8 cellular contexts compared by ENCODE assay signal in genomic region chr5:153147891-153148623, GRCh38.
DNase-seq lines count a peak whose midpoint lies in the region; ATAC-seq and TF ChIP-seq lines count a peak whose summit lies in the region.

No MANE protein-coding gene starts in this region.

- H3K27ac ChIP-seq in Karpas-422 (ENCODE audit: low read length) (no peak overlapping the region), RWPE2 (ENCODE audit: poor library complexity, severe bottlenecking) (no peak overlapping the region), heart left ventricle (no peak overlapping the region), psoas muscle (no peak overlapping the region)

- intact Hi-C loops in heart left ventricle (cut with DNase I) (loop anchor here in 9 of 10 donors (1.0 to 10.0 kb wide), 6 partner anchors 586 to 817 kb away; no protein-coding TSS in a partner anchor), psoas muscle (cut with DNase I) (no loop called here)
- intact Hi-C loops in activated CD4-positive, alpha-beta T cell treated with anti-CD3 and anti-CD28 coated beads, Interleukin-2, amount 10 ng/mL, durations not matched to agents 24 days and 14 days (cut with micrococcal nuclease) = loop anchor here (2.0 kb wide), 1 partner anchor 615 kb away; no protein-coding TSS in a partner anchor

- peaks cover 6% of the 10 kb centered on the region for H3K9me3 Mint-ChIP-seq in activated CD4-positive, alpha-beta T cell treated with anti-CD3 and anti-CD28 coated beads, Interleukin-2, amount 10 ng/mL, durations not matched to agents 24 days and 14 days

- no peak overlapping the region for H3K9ac ChIP-seq in Karpas-422 (ENCODE audit: low read length)

- no peak overlapping the region for H3K4me2 ChIP-seq in Karpas-422 (ENCODE audit: low read depth, low read length, poor library complexity, severe bottlenecking)

- H3K27me3 Mint-ChIP-seq in activated CD4-positive, alpha-beta T cell treated with anti-CD3 and anti-CD28 coated beads, Interleukin-2, amount 10 ng/mL, durations not matched to agents 24 days and 14 days = no peaks in the 10 kb centered on the region

- H3K79me2 ChIP-seq in Karpas-422 (ENCODE audit: low read length) = no peaks in the 10 kb centered on the region

- ATAC-seq in GM21528 (IDR thresholded peaks at IDR 0.05; ENCODE audit: low FRiP score, unreplicated experiment) (peak; percentile 78), RWPE2 (ENCODE audit: low read depth) (peak; percentile 92), heart left ventricle (peak in 3 of 4 donors; percentile 65 to 77 (median 76)), psoas muscle (no peak)

- H3K4me3 Mint-ChIP-seq in activated CD4-positive, alpha-beta T cell treated with anti-CD3 and anti-CD28 coated beads, Interleukin-2, amount 10 ng/mL, durations not matched to agents 24 days and 14 days = no peak overlapping the region

- no peaks in the 10 kb centered on the region for H4K20me1 ChIP-seq in Karpas-422 (ENCODE audit: insufficient read depth, low read depth, low read length)

- WGBS in heart left ventricle, 4 donors = 26 to 30% (median 28%) methylated on average over 6 to 7 of the region's 7 CpGs
- 23 to 33% (median 32%) methylated on average over 7 of the region's 7 CpGs for WGBS in psoas muscle, 3 donors

- no peak overlapping the region for H3K27ac Mint-ChIP-seq in activated CD4-positive, alpha-beta T cell treated with anti-CD3 and anti-CD28 coated beads, Interleukin-2, amount 10 ng/mL, durations not matched to agents 24 days and 14 days

- no peak for TF ChIP-seq POLR2A in heart left ventricle (IDR thresholded peaks at IDR 0.05)

- no peaks in the 10 kb centered on the region for H3K4me1 ChIP-seq in Karpas-422 (ENCODE audit: low read length)
- peaks cover 7% of the 10 kb centered on the region for H3K4me1 ChIP-seq in RWPE2 (ENCODE audit: insufficient read depth, poor library complexity, severe bottlenecking)
- no peaks in the 10 kb centered on the region for H3K4me1 ChIP-seq in heart left ventricle
- no peaks in the 10 kb centered on the region for H3K4me1 ChIP-seq in psoas muscle

- H3K4me3 ChIP-seq in Karpas-422 (ENCODE audit: low read length) (no peak overlapping the region), RWPE2 (ENCODE audit: severe bottlenecking) (no peak overlapping the region), heart left ventricle (no peak overlapping the region), psoas muscle (no peak overlapping the region)

- no peaks in the 10 kb centered on the region for H3K4me1 Mint-ChIP-seq in activated CD4-positive, alpha-beta T cell treated with anti-CD3 and anti-CD28 coated beads, Interleukin-2, amount 10 ng/mL, durations not matched to agents 24 days and 14 days

- DNase-seq in EL (peak; percentile 55), Karpas-422 (peak; percentile 71), RWPE2 (ENCODE audit: low spot score) (peak; percentile 72), heart left ventricle (peak in 4 of 5 donors; percentile 8 to 51 (median 24)), superior temporal gyrus (ENCODE audit: extremely low spot score) (peak; percentile 65), psoas muscle (no peak)
- no peak for DNase-seq in activated CD4-positive, alpha-beta T cell treated with anti-CD3 and anti-CD28 coated beads, Interleukin-2, amount 10 ng/mL, durations not matched to agents 24 days and 14 days

- H3K27me3 ChIP-seq in Karpas-422 (ENCODE audit: low read length) (no peaks in the 10 kb centered on the region), RWPE2 (ENCODE audit: insufficient read depth, poor library complexity, severe bottlenecking) (no peaks in the 10 kb centered on the region), heart left ventricle (peaks cover 0 to 5% (median 0%) of the 10 kb centered on the region in 9 donors), psoas muscle (ENCODE audit: insufficient read depth in 3 of 3, low read length in 2 of 3) (no peaks in the 10 kb centered on the region)

- TF ChIP-seq CTCF in RWPE2 (IDR thresholded peaks at IDR 0.05; ENCODE audit: poor library complexity, severe bottlenecking) (peak; percentile 95), heart left ventricle (IDR thresholded peaks at IDR 0.05) (peak; percentile 40 to 73 (median 58)), psoas muscle (IDR thresholded peaks at IDR 0.05) (no peak)

- H3K9me2 ChIP-seq in Karpas-422 (replicated peaks; ENCODE audit: insufficient read depth, low read length) = no peaks in the 10 kb centered on the region

- H3K9me3 ChIP-seq in Karpas-422 (ENCODE audit: low read length) (peaks cover 7% of the 10 kb centered on the region; the same call in 1 of the 2 replicates), RWPE2 (ENCODE audit: severe bottlenecking) (no peaks in the 10 kb centered on the region), heart left ventricle (peaks cover 0 to 27% (median 14%) of the 10 kb centered on the region in 12 donors), psoas muscle (no peaks in the 10 kb centered on the region)

- no peaks in the 10 kb centered on the region for H3K36me3 Mint-ChIP-seq in activated CD4-positive, alpha-beta T cell treated with anti-CD3 and anti-CD28 coated beads, Interleukin-2, amount 10 ng/mL, durations not matched to agents 24 days and 14 days (ENCODE audit: low read depth)

- H3K36me3 ChIP-seq in Karpas-422 (ENCODE audit: insufficient read depth, low read length) (no peaks in the 10 kb centered on the region), RWPE2 (ENCODE audit: low read depth) (no peaks in the 10 kb centered on the region), heart left ventricle (no peaks in the 10 kb centered on the region), psoas muscle (ENCODE audit: insufficient read depth in 1 of 2, low read depth in 1 of 2) (no peaks in the 10 kb centered on the region)

- H2AFZ ChIP-seq in Karpas-422 (ENCODE audit: low read length) = no peak overlapping the region

Comparison
In these comparisons a context has a peak if more than half of its experiments do, and no peak if none do; other contexts are left out.
1. DNase-seq: peak in EL (single experiment), Karpas-422 (single experiment), RWPE2 (single experiment), heart left ventricle (4 of 5) and superior temporal gyrus (single experiment); none in activated CD4-positive, alpha-beta T cell treated with anti-CD3 and anti-CD28 coated beads, Interleukin-2, amount 10 ng/mL, durations not matched to agents 24 days and 14 days (single experiment) and psoas muscle (0 of 2).
2. ATAC-seq: peak in GM21528 (single experiment), RWPE2 (single experiment) and heart left ventricle (3 of 4); none in psoas muscle (0 of 4).
3. intact Hi-C loops: an anchor here in heart left ventricle (1.0 to 10.0 kb wide) and activated CD4-positive, alpha-beta T cell treated with anti-CD3 and anti-CD28 coated beads, Interleukin-2, amount 10 ng/mL, durations not matched to agents 24 days and 14 days (2.0 kb wide); none called in psoas muscle.